10 cellular contexts compared by ENCODE assay signal in the genomic region with DNA sequence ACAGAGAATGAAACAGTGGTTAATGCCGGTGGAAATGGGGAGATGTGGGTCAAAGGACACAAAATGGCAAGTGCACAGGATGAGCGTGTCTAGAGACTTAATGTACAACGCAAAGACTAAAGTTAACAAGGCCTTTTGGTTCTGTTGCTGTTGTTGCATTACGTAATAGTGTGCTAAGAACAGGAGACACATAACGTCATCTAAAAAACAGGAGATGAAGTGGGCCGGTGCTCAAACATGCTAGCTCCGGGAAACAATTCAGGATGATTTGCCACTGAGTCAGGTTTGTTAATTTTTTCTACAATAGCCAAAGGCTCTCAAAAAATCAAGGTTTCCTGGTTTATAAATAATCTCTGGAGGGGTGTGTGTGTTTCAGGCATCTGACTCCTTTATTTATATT. TPM values are rescaled to one million over a fixed set of nuclear protein-coding genes. Genes with fewer than 3 reads are reported as not detected.
DNase-seq lines count a peak whose midpoint lies in the region; ATAC-seq and TF ChIP-seq lines count a peak whose summit lies in the region.
"Had no signal": no experiment of that assay in that cellular context is flagged by ENCODE, and none has a peak within 500 bp of the region (broad histone marks: within the 10 kb centered on the region; RNA-seq: fewer than 3 reads in every experiment).

No MANE protein-coding gene starts in this region.

- no peak overlapping the region for H3K4me3 Mint-ChIP-seq in WTC11

- peak overlapping the region; percentile 71 for H3K27ac Mint-ChIP-seq in WTC11

- ATAC-seq in WTC11: no peak

- POLR2A ChIA-PET in WTC11 (lab: Charles Lee): no interaction called here

- DNase-seq in H4 (ENCODE audit: low spot score) (peak; percentile 63), WTC11 (ENCODE audit: low spot score) (no peak), glomerular visceral epithelial cell (ENCODE audit: extremely low spot score) (peak; percentile 78), stomach (no peak), NCI-H1417 treated with DMSO at 0.1 percent for 48 hours (lab: John Stamatoyannopoulos, UW) (no peak), NCI-H748 (lab: John Stamatoyannopoulos, UW; ENCODE audit: unreplicated experiment) (no peak), NCI-H1417 (lab: John Stamatoyannopoulos, UW) (no peak)
- no peak for DNase-seq in effector CD4-positive, alpha-beta T cell
- DNase-seq: SHP77 treated with DMSO at 0.1 percent for 48 hours had no signal

- WGBS in stomach, 5 donors: 37 to 53% (median 45%) methylated on average over 7 of the region's 7 CpGs

- TF ChIP-seq CTCF in WTC11 (IDR thresholded peaks at IDR 0.05) (no peak), stomach (IDR thresholded peaks at IDR 0.05) (no peak)

- no peak overlapping the region for H3K4me3 ChIP-seq in stomach
- H3K4me3 ChIP-seq: upper lobe of left lung had no signal

- no peaks in the 10 kb centered on the region for H3K36me3 Mint-ChIP-seq in WTC11

- intact Hi-C loops in stomach (cut with DNase I; ENCODE audit: low total_unique reads): no loop called here

- peak; percentile 26 for TF ChIP-seq EP300 in stomach (IDR thresholded peaks at IDR 0.05)

- peaks cover 39 to 87% (median 71%) of the 10 kb centered on the region in 4 donors for H3K4me1 ChIP-seq in stomach

- peaks cover 45% of the 10 kb centered on the region for H3K4me1 Mint-ChIP-seq in WTC11

- H3K9me3 Mint-ChIP-seq in WTC11: peaks cover 3% of the 10 kb centered on the region; the same call in 1 of the 2 replicates

- peak overlapping the region; percentile 24 to 82 (median 75) for H3K27ac ChIP-seq in stomach

- CTCF ChIA-PET in WTC11 (lab: Charles Lee): interaction anchor here (2.3 kb wide), 1 partner anchor 29 kb away, joined by 8 read pairs; no protein-coding TSS in a partner anchor

- H3K36me3 ChIP-seq in stomach: no peaks in the 10 kb centered on the region
- H3K36me3 ChIP-seq: upper lobe of left lung had no signal

- no peaks in the 10 kb centered on the region for H3K27me3 ChIP-seq in stomach
- H3K27me3 ChIP-seq: upper lobe of left lung had no signal

- no peaks in the 10 kb centered on the region for H3K27me3 Mint-ChIP-seq in WTC11 (ENCODE audit: low read depth)

- no peak for TF ChIP-seq POLR2A in stomach (IDR thresholded peaks at IDR 0.05)

- H3K9me3 ChIP-seq in stomach: no peaks in the 10 kb centered on the region
- H3K9me3 ChIP-seq: upper lobe of left lung had no signal

TF ChIP-seq in WTC11, 78 proteins besides CTCF, POLR2A, EP300 and RAD21:
- TF ChIP-seq NR3C1 (CRISPR knock-in tag; conservative IDR thresholded peaks at IDR 0.05; ENCODE audit: low read depth) (no peak), GABPB1 (CRISPR knock-in tag; IDR thresholded peaks at IDR 0.05) (peak; percentile 33; the same call in 1 of the 2 replicates)

RNA-seq across cellular contexts. Expression of gene ETV6, which starts 55.5 kb away (rescaled TPM):
- 4.6 and 6.1 TPM in 2 replicates for total RNA-seq in H4 (2014; rRNA removed; shearing (Covaris generic))
- 13.8 to 23.5 TPM (median 16.7 TPM) in 3 replicates for total RNA-seq in WTC11 (2021)
- 10 to 100 TPM; 11.6 to 60.3 (median 19.1) TPM for total RNA-seq in stomach
- 1 to 10 TPM; 4.1 to 7.3 (median 4.4) TPM for polyA plus RNA-seq in stomach

Comparison
In these comparisons a context has a peak if more than half of its experiments do, and no peak if none do; other contexts are left out.
1. DNase-seq: peak in H4 (single experiment) and glomerular visceral epithelial cell (single experiment); none in WTC11 (single experiment), stomach (single experiment), NCI-H1417 treated with DMSO at 0.1 percent for 48 hours (single experiment), effector CD4-positive, alpha-beta T cell (single experiment), NCI-H748 (single experiment) and NCI-H1417 (0 of 3).